ENCODE assay signal across 8 cellular contexts in genomic region chr3:52144034-52144795, GRCh38. TPM values are rescaled to one million over a fixed set of nuclear protein-coding genes. Genes with fewer than 3 reads are reported as not detected.
DNase-seq lines count a peak whose midpoint lies in the region; ATAC-seq and TF ChIP-seq lines count a peak whose summit lies in the region.

No MANE protein-coding gene starts in this region.

- intact Hi-C loops in sciatic nerve (cut with DNase I): loop anchor here (2.0 kb wide), 1 partner anchor 143 kb away; no protein-coding TSS in a partner anchor

- H3K27me3 Mint-ChIP-seq in T-helper 2 cell treated with Interferon-gamma antibody and Interleukin-4, amounts not matched to agents 5 μg/mL and 100 μg/mL, for 36 hours (ENCODE audit: low read depth): no peaks in the 10 kb centered on the region

- ATAC-seq in sciatic nerve (peak; percentile 89), HG02642 (IDR thresholded peaks at IDR 0.05; ENCODE audit: poor library complexity, unreplicated experiment) (no peak)

- peak; percentile 96 to 99 for TF ChIP-seq CTCF in right atrium auricular region (IDR thresholded peaks at IDR 0.05)

- H3K27ac Mint-ChIP-seq in T-helper 2 cell treated with Interferon-gamma antibody and Interleukin-4, amounts not matched to agents 5 μg/mL and 100 μg/mL, for 36 hours: peak overlapping the region; percentile 67

- DNase-seq in SHP77 (lab: John Stamatoyannopoulos, UW) (peak; percentile 46 to 74), SHP77 treated with DMSO at 0.1 percent for 48 hours (lab: John Stamatoyannopoulos, UW) (no peak), M059J (ENCODE audit: low read depth) (peak; percentile 63), right atrium auricular region (ENCODE audit: low spot score) (peak; percentile 89), sciatic nerve (ENCODE audit: low spot score) (peak; percentile 91)
- peak; percentile 69 for DNase-seq in T-helper 2 cell treated with Interferon-gamma antibody and Interleukin-4, amounts not matched to agents 5 μg/mL and 100 μg/mL, for 36 hours (ENCODE audit: low spot score)

- H3K9me3 ChIP-seq in right atrium auricular region: no peaks in the 10 kb centered on the region

- peak overlapping the region; percentile 77 for H3K27ac ChIP-seq in angular gyrus (ENCODE audit: low read depth, low read length)
- peak overlapping the region in 1 of 2 donors; percentile 27 for H3K27ac ChIP-seq in right atrium auricular region

- H3K4me3 ChIP-seq in right atrium auricular region: no peak overlapping the region

- no peak overlapping the region for H3K4me3 Mint-ChIP-seq in T-helper 2 cell treated with Interferon-gamma antibody and Interleukin-4, amounts not matched to agents 5 μg/mL and 100 μg/mL, for 36 hours

- H3K36me3 Mint-ChIP-seq in T-helper 2 cell treated with Interferon-gamma antibody and Interleukin-4, amounts not matched to agents 5 μg/mL and 100 μg/mL, for 36 hours (ENCODE audit: low read depth): peaks cover 28% of the 10 kb centered on the region

- H3K9me3 Mint-ChIP-seq in T-helper 2 cell treated with Interferon-gamma antibody and Interleukin-4, amounts not matched to agents 5 μg/mL and 100 μg/mL, for 36 hours: no peaks in the 10 kb centered on the region

- peaks cover 7% of the 10 kb centered on the region for H3K4me1 Mint-ChIP-seq in T-helper 2 cell treated with Interferon-gamma antibody and Interleukin-4, amounts not matched to agents 5 μg/mL and 100 μg/mL, for 36 hours (ENCODE audit: low read depth)

- no peaks in the 10 kb centered on the region for H3K27me3 ChIP-seq in right atrium auricular region

- H3K36me3 ChIP-seq in right atrium auricular region: no peaks in the 10 kb centered on the region

- peaks cover 0 to 19% of the 10 kb centered on the region in 2 donors for H3K4me1 ChIP-seq in right atrium auricular region

RNA-seq across cellular contexts. Expression of gene POC1A, which starts 10.0 kb away (rescaled TPM):
- total RNA-seq in M059J (2014; rRNA removed; shearing (Covaris generic)): 7.6 and 10.7 TPM in 2 replicates
- total RNA-seq in right atrium auricular region (under 1 TPM; 0.47 to 0.78 TPM), sciatic nerve (2.1 TPM)

RNA-seq across cellular contexts. Expression of gene ALAS1, which starts 53.7 kb away (rescaled TPM):
- 39.0 and 52.8 TPM in 2 replicates for total RNA-seq in M059J (2014; rRNA removed; shearing (Covaris generic))
- total RNA-seq in right atrium auricular region (100 to 1,000 TPM in 1 of 2 donors, 10 to 100 TPM in 1; 69.7 to 103 TPM), sciatic nerve (39.1 TPM)
